Comparison of ENCODE assay signal across 8 cellular contexts in genomic region chr4:4859799-4860380, GRCh38. TPM values are rescaled to one million over a fixed set of nuclear protein-coding genes. Genes with fewer than 3 reads are reported as not detected.
DNase-seq lines count a peak whose midpoint lies in the region; ATAC-seq, FAIRE-seq and TF ChIP-seq lines count a peak whose summit lies in the region.

No MANE protein-coding gene starts in this region.

- no peak for TF ChIP-seq POLR2A in A549 (IDR thresholded peaks at IDR 0.05; ENCODE audit: low read length)

- ATAC-seq in A549 (peak; percentile 54 to 58), GM19372 (IDR thresholded peaks at IDR 0.05; ENCODE audit: low read depth, unreplicated experiment) (peak; percentile 38), HG03378 (IDR thresholded peaks at IDR 0.05; ENCODE audit: unreplicated experiment) (peak; percentile 25), omental fat pad (ENCODE audit: low FRiP score) (no peak)

- H3K4me2 ChIP-seq in A549 (peak overlapping the region; percentile 85), mesenchymal stem cell (ENCODE audit: low read length, poor library complexity, severe bottlenecking) (peak overlapping the region; percentile 100)

- POLR2A ChIA-PET in A549 (lab: Yijun Ruan, JAX): interaction anchor here (0.6 kb wide), 2 partner anchors 84 to 299 kb away, joined by 3 read pairs; no protein-coding TSS in a partner anchor

- no peak overlapping the region for H2BK5ac ChIP-seq in mesenchymal stem cell (ENCODE audit: low read depth, low read length, poor library complexity, severe bottlenecking)

- H3K36me3 ChIP-seq in brain microvascular endothelial cell (replicated peaks) (peaks cover 5% of the 10 kb centered on the region), mesenchymal stem cell (ENCODE audit: control insufficient read depth in 1 of 2, insufficient read depth in 2 of 2, low read depth in 1 of 2, low read length in 2 of 2) (peaks cover 13 to 32% of the 10 kb centered on the region in 2 experiments)

- peak overlapping the region; percentile 96 for H2AFZ ChIP-seq in mesenchymal stem cell (ENCODE audit: low read depth, low read length)

- FAIRE-seq in A549 (lab: Jason Lieb, UNC): no peak

- H3K4me3 ChIP-seq in A549 (peak overlapping the region; percentile 73), brain microvascular endothelial cell (ENCODE audit: low read depth, low read length) (peak overlapping the region; percentile 58), mesenchymal stem cell (ENCODE audit: insufficient read depth in 1 of 2, low read depth in 1 of 2, low read length in 2 of 2) (peak overlapping the region; percentile 67 to 95)

- no peak for TF ChIP-seq EP300 in A549 (IDR thresholded peaks at IDR 0.05)

- in situ Hi-C loops in brain microvascular endothelial cell (cut with HindIII; ENCODE audit: low pct_ligation_motif_present, low sequenced_read_pairs): no loop called here

- H3K9me3 ChIP-seq in A549 (no peaks in the 10 kb centered on the region), mesenchymal stem cell (ENCODE audit: control insufficient read depth, low read length) (no peaks in the 10 kb centered on the region)

- H4K8ac ChIP-seq in mesenchymal stem cell (ENCODE audit: low read length): peak overlapping the region; percentile 67

- DNase-seq in A549 (ENCODE audit: low read depth in 1 of 2, low spot score in 1 of 2) (no peak), brain microvascular endothelial cell (no peak), mesenchymal stem cell (peak; percentile 15), omental fat pad (ENCODE audit: low spot score) (no peak), caudate nucleus (lab: John Stamatoyannopoulos, UW) (no peak)
- no peak for DNase-seq in stimulated activated CD4-positive, alpha-beta T cell treated with anti-CD3 and anti-CD28 coated beads, Interleukin-4, amount 100 ng/mL, for 24 hours

- H3K27ac ChIP-seq in A549 (peak overlapping the region; percentile 72 to 91), brain microvascular endothelial cell (no peak overlapping the region), mesenchymal stem cell (ENCODE audit: low read length, poor library complexity, severe bottlenecking) (no peak overlapping the region), caudate nucleus (ENCODE audit: low read depth, low read length) (no peak overlapping the region)

- H3K4me1 ChIP-seq in A549 (no peaks in the 10 kb centered on the region), mesenchymal stem cell (ENCODE audit: control insufficient read depth, insufficient read depth, low read depth, low read length) (peaks cover 30% of the 10 kb centered on the region)

- H2AK5ac ChIP-seq in mesenchymal stem cell (ENCODE audit: low read length, severe bottlenecking): no peak overlapping the region

- H3K23ac ChIP-seq in mesenchymal stem cell (ENCODE audit: low read length in 2 of 2): peak overlapping the region in 1 of 2 experiments; percentile 93

- no CpG with 5 or more reads among the region's 65 CpGs for WGBS in A549 (ENCODE audit: missing lambda C conversion rate)
- 1% methylated on average over 64 of the region's 65 CpGs for WGBS in mesenchymal stem cell

- CTCF ChIA-PET in A549 (lab: Yijun Ruan, JAX): interaction anchor here (1.8 kb wide), 1 partner anchor 191 kb away, joined by 5 read pairs; no protein-coding TSS in a partner anchor

- H3K14ac ChIP-seq in mesenchymal stem cell (ENCODE audit: low read length in 2 of 2): peak overlapping the region in 1 of 2 experiments; percentile 18

- H3K18ac ChIP-seq in mesenchymal stem cell (ENCODE audit: low read depth in 1 of 2, low read length in 2 of 2): peak overlapping the region; percentile 79 to 87

- peak overlapping the region; percentile 43 for H2BK120ac ChIP-seq in mesenchymal stem cell (ENCODE audit: low read depth, low read length)

- no peak for TF ChIP-seq RAD21 in A549 (conservative IDR thresholded peaks at IDR 0.05 in 1 of 2, IDR thresholded peaks at IDR 0.05 in 1 of 2)

- peak overlapping the region; percentile 89 for H3K9ac ChIP-seq in mesenchymal stem cell (ENCODE audit: low read length)

- H4K91ac ChIP-seq in mesenchymal stem cell (ENCODE audit: low read length): peak overlapping the region; percentile 81

- TF ChIP-seq CTCF in A549 (IDR thresholded peaks at IDR 0.05): no peak
- no peak for TF ChIP-seq CTCF in brain microvascular endothelial cell (IDR thresholded peaks at IDR 0.05; ENCODE audit: low read depth, low read length, missing control alignments)
- no peak for TF ChIP-seq CTCF in omental fat pad (IDR thresholded peaks at IDR 0.05)

- peak overlapping the region in 1 of 2 experiments; percentile 52 for H2BK12ac ChIP-seq in mesenchymal stem cell (ENCODE audit: low read length in 2 of 2)

- H3K4ac ChIP-seq in mesenchymal stem cell (ENCODE audit: low read depth in 1 of 2, low read length in 2 of 2): peak overlapping the region in 1 of 2 experiments; percentile 54

- H3K27me3 ChIP-seq in brain microvascular endothelial cell (replicated peaks): peaks cover 19% of the 10 kb centered on the region
- peaks cover 13 to 87% of the 10 kb centered on the region in 2 experiments for H3K27me3 ChIP-seq in mesenchymal stem cell (ENCODE audit: control insufficient read depth in 1 of 2, insufficient read depth in 1 of 2, low read length in 2 of 2)

- peaks cover 1% of the 10 kb centered on the region for H3K79me1 ChIP-seq in mesenchymal stem cell (replicated peaks; ENCODE audit: low read length, poor library complexity, severe bottlenecking)

- peak overlapping the region; percentile 93 for H2BK15ac ChIP-seq in mesenchymal stem cell (ENCODE audit: low read depth, poor library complexity, severe bottlenecking)

TF ChIP-seq in A549, 52 proteins besides CTCF, POLR2A, EP300 and RAD21:
- TF ChIP-seq ATOH8 (CRISPR knock-in tag; IDR thresholded peaks at IDR 0.05; ENCODE audit: low read depth): no peak
- TF ChIP-seq NR3C1 (IDR thresholded peaks at IDR 0.05): no peak
- TF ChIP-seq FOSL2 (IDR thresholded peaks at IDR 0.05): no peak
- no peak for TF ChIP-seq FOSL2 (CRISPR knock-in tag; IDR thresholded peaks at IDR 0.05)
- TF ChIP-seq, protein P1, sequence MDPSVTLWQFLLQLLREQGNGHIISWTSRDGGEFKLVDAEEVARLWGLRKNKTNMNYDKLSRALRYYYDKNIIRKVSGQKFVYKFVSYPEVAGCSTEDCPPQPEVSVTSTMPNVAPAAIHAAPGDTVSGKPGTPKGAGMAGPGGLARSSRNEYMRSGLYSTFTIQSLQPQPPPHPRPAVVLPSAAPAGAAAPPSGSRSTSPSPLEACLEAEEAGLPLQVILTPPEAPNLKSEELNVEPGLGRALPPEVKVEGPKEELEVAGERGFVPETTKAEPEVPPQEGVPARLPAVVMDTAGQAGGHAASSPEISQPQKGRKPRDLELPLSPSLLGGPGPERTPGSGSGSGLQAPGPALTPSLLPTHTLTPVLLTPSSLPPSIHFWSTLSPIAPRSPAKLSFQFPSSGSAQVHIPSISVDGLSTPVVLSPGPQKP (IDR thresholded peaks at IDR 0.05; ENCODE audit: low read depth, low read length): no peak
- TF ChIP-seq CHD2 (IDR thresholded peaks at IDR 0.05; ENCODE audit: low read length, partially characterized antibody): no peak
- TF ChIP-seq, protein P2, sequence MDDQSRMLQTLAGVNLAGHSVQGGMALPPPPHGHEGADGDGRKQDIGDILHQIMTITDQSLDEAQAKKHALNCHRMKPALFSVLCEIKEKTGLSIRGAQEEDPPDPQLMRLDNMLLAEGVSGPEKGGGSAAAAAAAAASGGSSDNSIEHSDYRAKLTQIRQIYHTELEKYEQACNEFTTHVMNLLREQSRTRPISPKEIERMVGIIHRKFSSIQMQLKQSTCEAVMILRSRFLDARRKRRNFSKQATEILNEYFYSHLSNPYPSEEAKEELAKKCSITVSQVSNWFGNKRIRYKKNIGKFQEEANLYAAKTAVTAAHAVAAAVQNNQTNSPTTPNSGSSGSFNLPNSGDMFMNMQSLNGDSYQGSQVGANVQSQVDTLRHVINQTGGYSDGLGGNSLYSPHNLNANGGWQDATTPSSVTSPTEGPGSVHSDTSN (IDR thresholded peaks at IDR 0.05): no peak
- TF ChIP-seq ZNF302 (CRISPR knock-in tag; IDR thresholded peaks at IDR 0.05): no peak
- TF ChIP-seq KDM5A (IDR thresholded peaks at IDR 0.05): no peak

RNA-seq across cellular contexts. Expression of gene MSX1, which starts 0.4 kb away (rescaled TPM):
- polyA plus RNA-seq in A549 (2011; rRNA removed) (1.8 and 2.2 TPM in 2 replicates), A549 (2017; fragmentation: RNase III; extraction: RNeasy Plus Mini Kit Qiagen cat#74134 plus additional on column Dnase treatment) (2.8 to 2.9 TPM (median 2.8 TPM) in 3 replicates)
- polyA plus RNA-seq in A549 (2012; cell fraction: cytosol; rRNA removed): 5.1 and 8.6 TPM in 2 replicates
- 4.3 and 7.6 TPM in 2 replicates for polyA plus RNA-seq in A549 (2012; cell fraction: nucleus; rRNA removed)
- polyA minus RNA-seq in A549 (2011; rRNA and poly(A)+ RNA removed): 0.08 and 0.39 TPM in 2 replicates
- polyA plus RNA-seq in mesenchymal stem cell (2013, experiment 1 of 2): 3.9 TPM
- polyA plus RNA-seq in mesenchymal stem cell (2013, experiment 2 of 2): 4.2 TPM
- 10 to 100 TPM in 3 of 4 donors, 1 to 10 TPM in 1; 9.7 to 20.5 (median 14.2) TPM for total RNA-seq in omental fat pad

Comparison
In these comparisons a context has a peak if more than half of its experiments do, and no peak if none do; other contexts are left out.
1. H3K27ac ChIP-seq: peak in A549 (2 of 2); none in brain microvascular endothelial cell (single experiment), mesenchymal stem cell (single experiment) and caudate nucleus (single experiment).
2. Peak in every context shown above with its lines, with median percentiles within 50 percentile points of each other: H3K4me3 ChIP-seq.